In genomic region chr12:75350413-75350812, GRCh38 we compare ENCODE assay signal across 1 cellular context.
A peak's percentile ranks its signal among the peaks of the same experiment; 100 is the strongest.
TF ChIP-seq lines count a peak whose summit lies in the region.

No MANE protein-coding gene starts in this region.

TF ChIP-seq in GM12878, 131 proteins besides CTCF, POLR2A, EP300 and RAD21:
- no peak for TF ChIP-seq ZBTB4 (CRISPR knock-in tag; IDR thresholded peaks at IDR 0.05)
- peak; percentile 20; the same call in 1 of the 2 replicates for TF ChIP-seq RUNX3 (IDR thresholded peaks at IDR 0.05; ENCODE audit: low read length)
- no peak for TF ChIP-seq ZNF207 (IDR thresholded peaks at IDR 0.05; ENCODE audit: borderline replicate concordance)
- TF ChIP-seq ZNF274 (IDR thresholded peaks at IDR 0.05; ENCODE audit: insufficient read depth, insufficient read length): no peak
